ENCODE assay signal across 28 cellular contexts in genomic region chr11:113124578-113124977, GRCh38.
"Had no signal": no experiment of that assay in that cellular context is flagged by ENCODE, and none has a peak within 500 bp of the region (broad histone marks: within the 10 kb centered on the region; RNA-seq: fewer than 3 reads in every experiment).

No MANE protein-coding gene starts in this region.

- H3K36me3 Mint-ChIP-seq: stimulated activated effector memory CD8-positive, alpha-beta T cell treated with anti-CD3 and anti-CD28 coated beads, Interleukin-12 subunit alpha, Interleukin-12 subunit beta, amount 100 ng/mL, for 72 hours; stimulated activated memory B cell treated with anti-CD40 and anti-IgM and Interleukin-4, amounts not matched to agents 10 μg/mL and 1 μg/mL and 100 μg/mL, for 72 hours; stimulated activated naive B cell treated with anti-CD40 and anti-IgM and Interleukin-4, amounts not matched to agents 10 μg/mL and 1 μg/mL and 100 μg/mL, for 72 hours; type B pancreatic cell had no signal

- H3K27me3 ChIP-seq: stomach, suprapubic skin, testis, thyroid gland, tibial nerve, transverse colon, upper lobe of left lung, upper lobe of right lung, uterus, vagina had no signal

- H3K9me3 Mint-ChIP-seq: stimulated activated effector memory CD8-positive, alpha-beta T cell treated with anti-CD3 and anti-CD28 coated beads, Interleukin-12 subunit alpha, Interleukin-12 subunit beta, amount 100 ng/mL, for 72 hours; stimulated activated memory B cell treated with anti-CD40 and anti-IgM and Interleukin-4, amounts not matched to agents 10 μg/mL and 1 μg/mL and 100 μg/mL, for 72 hours; stimulated activated naive B cell treated with anti-CD40 and anti-IgM and Interleukin-4, amounts not matched to agents 10 μg/mL and 1 μg/mL and 100 μg/mL, for 72 hours; stimulated activated naive CD8-positive, alpha-beta T cell treated with anti-CD3 and anti-CD28 coated beads, Interleukin-15, amount 100 ng/mL, for 72 hours; stimulated activated naive CD8-positive, alpha-beta T cell treated with anti-CD3 and anti-CD28 coated beads, Interleukin-15, Interleukin-2, amounts not matched to agents 100 ng/mL and 50 ng/mL, for 24 hours; type B pancreatic cell had no signal

- H3K9me3 ChIP-seq: stomach, suprapubic skin, testis, thoracic aorta, thyroid gland, tibial artery, tibial nerve, transverse colon, upper lobe of left lung, upper lobe of right lung, uterus, vagina had no signal

- ATAC-seq: stimulated activated effector memory CD8-positive, alpha-beta T cell treated with anti-CD3 and anti-CD28 coated beads, Interleukin-12 subunit alpha, Interleukin-12 subunit beta, amount 100 ng/mL, for 72 hours; stimulated activated memory B cell treated with anti-CD40 and anti-IgM and Interleukin-4, amounts not matched to agents 10 μg/mL and 1 μg/mL and 100 μg/mL, for 72 hours; stimulated activated naive B cell treated with anti-CD40 and anti-IgM and Interleukin-4, amounts not matched to agents 10 μg/mL and 1 μg/mL and 100 μg/mL, for 72 hours; stimulated activated naive CD8-positive, alpha-beta T cell treated with anti-CD3 and anti-CD28 coated beads, Interleukin-15, amount 100 ng/mL, for 72 hours; stimulated activated naive CD8-positive, alpha-beta T cell treated with anti-CD3 and anti-CD28 coated beads, Interleukin-15, Interleukin-2, amounts not matched to agents 100 U/mL and 50 U/mL, for 24 hours; upper lobe of right lung had no signal

- H3K4me1 ChIP-seq: suprapubic skin, thyroid gland, transverse colon, upper lobe of left lung, upper lobe of right lung had no signal

- H3K36me3 ChIP-seq: stomach, suprapubic skin, thoracic aorta, thyroid gland, tibial artery, tibial nerve, transverse colon, upper lobe of left lung, upper lobe of right lung, uterus, vagina had no signal

- H3K4me1 Mint-ChIP-seq: stimulated activated effector memory CD8-positive, alpha-beta T cell treated with anti-CD3 and anti-CD28 coated beads, Interleukin-12 subunit alpha, Interleukin-12 subunit beta, amount 100 ng/mL, for 72 hours; stimulated activated memory B cell treated with anti-CD40 and anti-IgM and Interleukin-4, amounts not matched to agents 10 μg/mL and 1 μg/mL and 100 μg/mL, for 72 hours; stimulated activated naive B cell treated with anti-CD40 and anti-IgM and Interleukin-4, amounts not matched to agents 10 μg/mL and 1 μg/mL and 100 μg/mL, for 72 hours; stimulated activated naive CD8-positive, alpha-beta T cell treated with anti-CD3 and anti-CD28 coated beads, Interleukin-15, amount 100 ng/mL, for 72 hours had no signal

- H3K4me3 Mint-ChIP-seq: stimulated activated effector memory CD8-positive, alpha-beta T cell treated with anti-CD3 and anti-CD28 coated beads, Interleukin-12 subunit alpha, Interleukin-12 subunit beta, amount 100 ng/mL, for 72 hours; stimulated activated memory B cell treated with anti-CD40 and anti-IgM and Interleukin-4, amounts not matched to agents 10 μg/mL and 1 μg/mL and 100 μg/mL, for 72 hours; stimulated activated naive B cell treated with anti-CD40 and anti-IgM and Interleukin-4, amounts not matched to agents 10 μg/mL and 1 μg/mL and 100 μg/mL, for 72 hours; stimulated activated naive CD8-positive, alpha-beta T cell treated with anti-CD3 and anti-CD28 coated beads, Interleukin-15, amount 100 ng/mL, for 72 hours; stimulated activated naive CD8-positive, alpha-beta T cell treated with anti-CD3 and anti-CD28 coated beads, Interleukin-15, Interleukin-2, amounts not matched to agents 100 ng/mL and 50 ng/mL, for 24 hours; type B pancreatic cell had no signal

- H3K27me3 Mint-ChIP-seq: stimulated activated memory B cell treated with anti-CD40 and anti-IgM and Interleukin-4, amounts not matched to agents 10 μg/mL and 1 μg/mL and 100 μg/mL, for 72 hours; stimulated activated naive B cell treated with anti-CD40 and anti-IgM and Interleukin-4, amounts not matched to agents 10 μg/mL and 1 μg/mL and 100 μg/mL, for 72 hours had no signal

- H3K27ac Mint-ChIP-seq: stimulated activated effector memory CD8-positive, alpha-beta T cell treated with anti-CD3 and anti-CD28 coated beads, Interleukin-12 subunit alpha, Interleukin-12 subunit beta, amount 100 ng/mL, for 72 hours; stimulated activated memory B cell treated with anti-CD40 and anti-IgM and Interleukin-4, amounts not matched to agents 10 μg/mL and 1 μg/mL and 100 μg/mL, for 72 hours; stimulated activated naive B cell treated with anti-CD40 and anti-IgM and Interleukin-4, amounts not matched to agents 10 μg/mL and 1 μg/mL and 100 μg/mL, for 72 hours; stimulated activated naive CD8-positive, alpha-beta T cell treated with anti-CD3 and anti-CD28 coated beads, Interleukin-15, amount 100 ng/mL, for 72 hours; stimulated activated naive CD8-positive, alpha-beta T cell treated with anti-CD3 and anti-CD28 coated beads, Interleukin-15, Interleukin-2, amounts not matched to agents 100 ng/mL and 50 ng/mL, for 24 hours; type B pancreatic cell had no signal

- DNase-seq: stimulated activated CD4-positive, alpha-beta T cell treated with anti-CD3 and anti-CD28 coated beads, Interleukin-2, amount 100 ng/mL, for 48 hours; stimulated activated CD4-positive, alpha-beta T cell treated with anti-CD3 and anti-CD28 coated beads, Interleukin-4, amount 100 ng/mL, for 1 hour; stimulated activated CD4-positive, alpha-beta T cell treated with anti-CD3 and anti-CD28 coated beads, Interleukin-4, amount 100 ng/mL, for 24 hours; stimulated activated CD4-positive, alpha-beta T cell treated with anti-CD3 and anti-CD28 coated beads, Interleukin-4, amount 100 ng/mL, for 4 hours; stimulated activated CD8-positive, alpha-beta memory T cell treated with anti-CD3 and anti-CD28 coated beads, Interleukin-4, amount 100 ng/mL, for 48 hours; stimulated activated naive B cell treated with anti-CD40 and anti-IgM and Interleukin-4, amounts not matched to agents 10 μg/mL and 1 μg/mL and 100 μg/mL, for 72 hours; stimulated activated naive CD4-positive, alpha-beta T cell; stimulated activated naive CD4-positive, alpha-beta T cell treated with Interleukin-2 at 50 U/mL for 16 hours; stimulated activated naive CD8-positive, alpha-beta T cell treated with anti-CD3 and anti-CD28 coated beads, Interleukin-15, amount 100 ng/mL, for 72 hours; stimulated activated naive CD8-positive, alpha-beta T cell treated with anti-CD3 and anti-CD28 coated beads, Interleukin-15, Interleukin-2, amounts not matched to agents 100 U/mL and 50 U/mL, for 24 hours; stomach; substantia nigra; testis; thyroid gland; tibial artery; transverse colon; trophoblast cell; upper lobe of left lung; upper lobe of right lung; uterus had no signal

- H3K4me3 ChIP-seq: stomach, suprapubic skin, testis, thoracic aorta, thyroid gland, tibial artery, tibial nerve, transverse colon, upper lobe of left lung, upper lobe of right lung, uterus, vagina had no signal

- H3K27ac ChIP-seq: stomach, suprapubic skin, testis, thoracic aorta, thyroid gland, tibial artery, tibial nerve, transverse colon, upper lobe of left lung, upper lobe of right lung, uterus, vagina had no signal
